In genomic region chr11:60679879-60680278, GRCh38 we compare ENCODE assay signal across 9 cellular contexts. TPM values are rescaled to one million over a fixed set of nuclear protein-coding genes. Genes with fewer than 3 reads are reported as not detected.
"Had no signal": no experiment of that assay in that cellular context is flagged by ENCODE, and none has a peak within 500 bp of the region (broad histone marks: within the 10 kb centered on the region; RNA-seq: fewer than 3 reads in every experiment).

No MANE protein-coding gene starts in this region.

- FAIRE-seq: HepG2, HTR-8/SVneo, K562 had no signal

- DNase-seq: IMR-90, KBM-7 had no signal

- H3K27ac ChIP-seq: HL-60 had no signal

- H3K27ac Mint-ChIP-seq: IgD-negative memory B cell had no signal

- ATAC-seq: HepG2, K562 had no signal

- H3K4me3 Mint-ChIP-seq: IgD-negative memory B cell had no signal

- H3K27me3 Mint-ChIP-seq: IgD-negative memory B cell had no signal

- H3K4me3 ChIP-seq: K562 had no signal

RNA-seq across cellular contexts. Expression of gene MS4A8, which starts 19.5 kb away (rescaled TPM):
- total RNA-seq: HepG2, HT-29, HT1080, IMR-90, K562 had no signal
- polyA plus RNA-seq: HepG2, IgD-negative memory B cell, IMR-90, K562 had no signal

RNA-seq across cellular contexts. Expression of gene MS4A18, which starts 44.6 kb away (rescaled TPM):
- total RNA-seq: HepG2, HT-29, HT1080, IMR-90, K562 had no signal
- polyA plus RNA-seq: HepG2, IgD-negative memory B cell, IMR-90, K562 had no signal
